ENCODE assay signal across 8 cellular contexts in genomic region chr10:50788951-50789904, GRCh38. TPM values are rescaled to one million over a fixed set of nuclear protein-coding genes. Genes with fewer than 3 reads are reported as not detected.
A peak's percentile ranks its signal among the peaks of the same experiment; 100 is the strongest.
DNase-seq lines count a peak whose midpoint lies in the region; ATAC-seq and TF ChIP-seq lines count a peak whose summit lies in the region.

No MANE protein-coding gene starts in this region.

- no peak for TF ChIP-seq EP300 in transverse colon (IDR thresholded peaks at IDR 0.05; ENCODE audit: low read depth)

- WGBS in transverse colon (ENCODE audit: low coverage in 1 of 2), 2 donors: 23 to 40% methylated on average over 1 of the region's 1 CpG

- H3K27me3 ChIP-seq in OCI-LY1 (ENCODE audit: insufficient read depth, low read length): no peaks in the 10 kb centered on the region
- no peaks in the 10 kb centered on the region for H3K27me3 ChIP-seq in transverse colon

- H3K9me3 ChIP-seq in OCI-LY1 (ENCODE audit: low read length) (no peaks in the 10 kb centered on the region), transverse colon (no peaks in the 10 kb centered on the region)

- TF ChIP-seq CTCF in OCI-LY1 (IDR thresholded peaks at IDR 0.05; ENCODE audit: low read length) (peak; percentile 27; the same call in 1 of the 2 replicates), transverse colon (IDR thresholded peaks at IDR 0.05) (peak; percentile 7 to 61 (median 43))

- no peaks in the 10 kb centered on the region for H3K36me3 ChIP-seq in OCI-LY1 (ENCODE audit: insufficient read depth, low read length)
- H3K36me3 ChIP-seq in transverse colon: no peaks in the 10 kb centered on the region

- H3K4me2 ChIP-seq in OCI-LY1 (ENCODE audit: low read length): no peak overlapping the region

- TF ChIP-seq POLR2A in transverse colon (IDR thresholded peaks at IDR 0.05): no peak

- intact Hi-C loops in transverse colon (cut with DNase I; ENCODE audit: low total_unique reads): no loop called here

- H3K4me3 ChIP-seq in OCI-LY1 (ENCODE audit: low read depth, low read length, poor library complexity, severe bottlenecking) (no peak overlapping the region), transverse colon (no peak overlapping the region)

- DNase-seq in SIG-M5 treated with dmso at 0.1 percent for 504 hours (lab: John Stamatoyannopoulos, UW; ENCODE audit: unreplicated experiment): peak; percentile 17
- DNase-seq in SIG-M5 (lab: John Stamatoyannopoulos, UW): no peak
- DNase-seq in glomerular endothelial cell (ENCODE audit: extremely low read depth, low read depth, low spot score): peak; percentile 25
- DNase-seq in transverse colon: no peak
- no peak for DNase-seq in NCI-H128 (lab: John Stamatoyannopoulos, UW; ENCODE audit: unreplicated experiment)
- DNase-seq in GOT3 (lab: John Stamatoyannopoulos, UW): no peak

- ATAC-seq in GM18873 (IDR thresholded peaks at IDR 0.05; ENCODE audit: low FRiP score, unreplicated experiment): no peak

- in situ Hi-C loops in transverse colon (cut with MboI; ENCODE audit: low pct_ligation_motif_present in 1 of 4, low pct_unique_long_range_greater_than_20kb in 1 of 4, low sequenced_read_pairs in 3 of 4): no loop called here

- no peaks in the 10 kb centered on the region for H3K79me2 ChIP-seq in OCI-LY1 (ENCODE audit: insufficient read depth, low read length)

- H3K27ac ChIP-seq in OCI-LY1 (ENCODE audit: low read depth, low read length, poor library complexity, severe bottlenecking): no peak overlapping the region
- no peak overlapping the region for H3K27ac ChIP-seq in transverse colon

- no peaks in the 10 kb centered on the region for H3K4me1 ChIP-seq in OCI-LY1 (ENCODE audit: insufficient read depth, low read length, severe bottlenecking)
- H3K4me1 ChIP-seq in transverse colon: peaks cover 0 to 4% (median 0%) of the 10 kb centered on the region in 4 donors

- H3K9me2 ChIP-seq in OCI-LY1 (ENCODE audit: low read depth, low read length): no peaks in the 10 kb centered on the region

- no peaks in the 10 kb centered on the region for H4K20me1 ChIP-seq in OCI-LY1 (ENCODE audit: insufficient read depth, low read length)

- H3F3A ChIP-seq in OCI-LY1 (ENCODE audit: insufficient read depth, low read length): no peaks in the 10 kb centered on the region

- no peak overlapping the region for H2AFZ ChIP-seq in OCI-LY1 (ENCODE audit: low read length)

- H3K9ac ChIP-seq in OCI-LY1 (ENCODE audit: low read length): no peak overlapping the region

RNA-seq across cellular contexts. Expression of gene ASAH2B, which starts 49.5 kb away (rescaled TPM):
- total RNA-seq in glomerular endothelial cell (2.3 TPM in 2 replicates), transverse colon (1 to 10 TPM in 3 of 4 donors, under 1 TPM in 1; 0.37 to 4.8 (median 3.7) TPM)

Comparison
In these comparisons a context has a peak if more than half of its experiments do, and no peak if none do; other contexts are left out.
1. DNase-seq: peak in SIG-M5 treated with dmso at 0.1 percent for 504 hours (single experiment) and glomerular endothelial cell (single experiment); none in SIG-M5 (single experiment), transverse colon (single experiment), NCI-H128 (single experiment) and GOT3 (single experiment).